Comparison of ENCODE assay signal across 28 cellular contexts in genomic region chr10:75286901-75287300, GRCh38.
"Had no signal": no experiment of that assay in that cellular context is flagged by ENCODE, and none has a peak within 500 bp of the region (broad histone marks: within the 10 kb centered on the region; RNA-seq: fewer than 3 reads in every experiment).

No MANE protein-coding gene starts in this region.

- H3K36me3 Mint-ChIP-seq: activated naive CD4-positive, alpha-beta T cell treated with anti-CD3 and anti-CD28 coated beads, Interleukin-2, amount 50 U/mL, for 24 hours; activated naive CD8-positive, alpha-beta T cell treated with anti-CD3 and anti-CD28 coated beads for 36 hours; WTC11 had no signal

- H3K4me3 ChIP-seq: adrenal gland, body of pancreas, gastrocnemius medialis, heart right ventricle had no signal

- ATAC-seq: activated naive CD8-positive, alpha-beta T cell treated with anti-CD3 and anti-CD28 coated beads, Interleukin-2, amount 50 U/mL, for 24 hours; body of pancreas; esophagus mucosa; foreskin keratinocyte; heart right ventricle; WTC11 had no signal

- H3K9me3 Mint-ChIP-seq: activated CD4-positive, alpha-beta memory T cell treated with anti-CD3 and anti-CD28 coated beads, Interleukin-2, amount 10 ng/mL, durations not matched to agents 7 days and 5 days; activated CD4-positive, alpha-beta T cell treated with anti-CD3 and anti-CD28 coated beads, Interleukin-2, amount 10 ng/mL, durations not matched to agents 7 days and 5 days; activated naive CD8-positive, alpha-beta T cell treated with anti-CD3 and anti-CD28 coated beads, Interleukin-2, amount 50 U/mL, for 24 hours; activated T-helper 1 cell treated with anti-CD3 and anti-CD28 coated beads, Interleukin-12 subunit alpha, Interleukin-12 subunit beta, Interleukin-2, Interleukin-4 antibody, amounts not matched to agents 30 ng/mL and 10 ng/mL and 1 ng/mL, durations not matched to agents 14 hours and 24 hours and 36 hours; activated T-helper 2 cell treated with anti-CD3 and anti-CD28 coated beads, Interferon-gamma antibody, Interleukin-2, Interleukin-4, amounts not matched to agents 10 μg/mL and 5 μg/mL and 100 μg/mL, durations not matched to agents 14 hours and 24 hours and 36 hours; endodermal cell had no signal

- H3K4me3 Mint-ChIP-seq: activated CD4-positive, alpha-beta memory T cell treated with anti-CD3 and anti-CD28 coated beads, Interleukin-2, amount 10 ng/mL, durations not matched to agents 7 days and 5 days; activated CD4-positive, alpha-beta T cell treated with anti-CD3 and anti-CD28 coated beads, Interleukin-2, amount 10 ng/mL, durations not matched to agents 7 days and 5 days; activated naive CD4-positive, alpha-beta T cell treated with anti-CD3 and anti-CD28 coated beads for 36 hours; activated naive CD4-positive, alpha-beta T cell treated with anti-CD3 and anti-CD28 coated beads, Interleukin-2, amount 50 U/mL, for 24 hours; activated naive CD8-positive, alpha-beta T cell treated with anti-CD3 and anti-CD28 coated beads for 36 hours; activated naive CD8-positive, alpha-beta T cell treated with anti-CD3 and anti-CD28 coated beads, Interleukin-2, amount 50 U/mL, for 24 hours; activated T-helper 1 cell treated with anti-CD3 and anti-CD28 coated beads, Interleukin-12 subunit alpha, Interleukin-12 subunit beta, Interleukin-2, Interleukin-4 antibody, amounts not matched to agents 30 ng/mL and 10 ng/mL and 1 ng/mL, durations not matched to agents 14 hours and 24 hours and 36 hours; endodermal cell; WTC11 had no signal

- H3K36me3 ChIP-seq: adrenal gland, gastrocnemius medialis, heart right ventricle had no signal

- H3K4me1 ChIP-seq: foreskin keratinocyte had no signal

- H3K9me3 ChIP-seq: adrenal gland, body of pancreas, gastrocnemius medialis had no signal

- H3K27ac Mint-ChIP-seq: activated CD4-positive, alpha-beta memory T cell treated with anti-CD3 and anti-CD28 coated beads, Interleukin-2, amount 10 ng/mL, durations not matched to agents 7 days and 5 days; activated CD4-positive, alpha-beta T cell treated with anti-CD3 and anti-CD28 coated beads, Interleukin-2, amount 10 ng/mL, durations not matched to agents 7 days and 5 days; activated naive CD4-positive, alpha-beta T cell treated with anti-CD3 and anti-CD28 coated beads for 36 hours; activated naive CD4-positive, alpha-beta T cell treated with anti-CD3 and anti-CD28 coated beads, Interleukin-2, amount 50 U/mL, for 24 hours; activated naive CD8-positive, alpha-beta T cell treated with anti-CD3 and anti-CD28 coated beads for 36 hours; activated naive CD8-positive, alpha-beta T cell treated with anti-CD3 and anti-CD28 coated beads, Interleukin-2, amount 50 U/mL, for 24 hours; activated T-helper 1 cell treated with anti-CD3 and anti-CD28 coated beads, Interleukin-12 subunit alpha, Interleukin-12 subunit beta, Interleukin-2, Interleukin-4 antibody, amounts not matched to agents 30 ng/mL and 10 ng/mL and 1 ng/mL, durations not matched to agents 14 hours and 24 hours and 36 hours; activated T-helper 2 cell treated with anti-CD3 and anti-CD28 coated beads, Interferon-gamma antibody, Interleukin-2, Interleukin-4, amounts not matched to agents 10 μg/mL and 5 μg/mL and 100 μg/mL, durations not matched to agents 14 hours and 24 hours and 36 hours; endodermal cell; WTC11 had no signal

- DNase-seq: activated CD4-positive, alpha-beta memory T cell treated with anti-CD3 and anti-CD28 coated beads, Interleukin-2, amount 10 ng/mL, durations not matched to agents 7 days and 5 days; activated CD4-positive, alpha-beta T cell treated with anti-CD3 and anti-CD28 coated beads for 1 hour; activated CD4-positive, alpha-beta T cell treated with anti-CD3 and anti-CD28 coated beads for 4 hours; activated CD4-positive, alpha-beta T cell treated with anti-CD3 and anti-CD28 coated beads, Interleukin-2, amount 10 ng/mL, durations not matched to agents 7 days and 5 days; activated CD4-positive, alpha-beta T cell treated with anti-CD3 and anti-CD28 coated beads, Interleukin-2, amount 50 U/mL, for 4 hours; activated effector memory CD4-positive, alpha-beta T cell treated with anti-CD3 and anti-CD28 coated beads, Interleukin-2, amount 50 U/mL, for 16 hours; activated naive CD4-positive, alpha-beta T cell treated with anti-CD3 and anti-CD28 coated beads for 36 hours; activated naive CD8-positive, alpha-beta T cell treated with anti-CD3 and anti-CD28 coated beads for 36 hours; activated naive CD8-positive, alpha-beta T cell treated with anti-CD3 and anti-CD28 coated beads, Interleukin-2, amount 50 U/mL, for 24 hours; activated T-cell treated with anti-CD3 and anti-CD28 coated beads, Interleukin-2, amount 50 U/mL, for 1 hour; activated T-cell treated with anti-CD3 and anti-CD28 coated beads, Interleukin-2, amount 50 U/mL, for 48 hours; amygdala; aorta; body of pancreas; caudate nucleus; effector memory CD4-positive, alpha-beta T cell; endodermal cell; foreskin keratinocyte; gastrocnemius medialis; glutamatergic neuron; heart right ventricle; T-helper 2 cell had no signal

- H3K27ac ChIP-seq: adrenal gland, body of pancreas, foreskin keratinocyte, gastrocnemius medialis, heart right ventricle had no signal

- H3K27me3 ChIP-seq: adrenal gland, body of pancreas, foreskin keratinocyte, gastrocnemius medialis, heart right ventricle had no signal

- H3K4me1 Mint-ChIP-seq: activated CD4-positive, alpha-beta memory T cell treated with anti-CD3 and anti-CD28 coated beads, Interleukin-2, amount 10 ng/mL, durations not matched to agents 7 days and 5 days; activated CD4-positive, alpha-beta T cell treated with anti-CD3 and anti-CD28 coated beads, Interleukin-2, amount 10 ng/mL, durations not matched to agents 7 days and 5 days; activated naive CD4-positive, alpha-beta T cell treated with anti-CD3 and anti-CD28 coated beads, Interleukin-2, amount 50 U/mL, for 24 hours; activated naive CD8-positive, alpha-beta T cell treated with anti-CD3 and anti-CD28 coated beads for 36 hours; activated naive CD8-positive, alpha-beta T cell treated with anti-CD3 and anti-CD28 coated beads, Interleukin-2, amount 50 U/mL, for 24 hours had no signal
